Comparison of ENCODE assay signal across 8 cellular contexts in the genomic region with DNA sequence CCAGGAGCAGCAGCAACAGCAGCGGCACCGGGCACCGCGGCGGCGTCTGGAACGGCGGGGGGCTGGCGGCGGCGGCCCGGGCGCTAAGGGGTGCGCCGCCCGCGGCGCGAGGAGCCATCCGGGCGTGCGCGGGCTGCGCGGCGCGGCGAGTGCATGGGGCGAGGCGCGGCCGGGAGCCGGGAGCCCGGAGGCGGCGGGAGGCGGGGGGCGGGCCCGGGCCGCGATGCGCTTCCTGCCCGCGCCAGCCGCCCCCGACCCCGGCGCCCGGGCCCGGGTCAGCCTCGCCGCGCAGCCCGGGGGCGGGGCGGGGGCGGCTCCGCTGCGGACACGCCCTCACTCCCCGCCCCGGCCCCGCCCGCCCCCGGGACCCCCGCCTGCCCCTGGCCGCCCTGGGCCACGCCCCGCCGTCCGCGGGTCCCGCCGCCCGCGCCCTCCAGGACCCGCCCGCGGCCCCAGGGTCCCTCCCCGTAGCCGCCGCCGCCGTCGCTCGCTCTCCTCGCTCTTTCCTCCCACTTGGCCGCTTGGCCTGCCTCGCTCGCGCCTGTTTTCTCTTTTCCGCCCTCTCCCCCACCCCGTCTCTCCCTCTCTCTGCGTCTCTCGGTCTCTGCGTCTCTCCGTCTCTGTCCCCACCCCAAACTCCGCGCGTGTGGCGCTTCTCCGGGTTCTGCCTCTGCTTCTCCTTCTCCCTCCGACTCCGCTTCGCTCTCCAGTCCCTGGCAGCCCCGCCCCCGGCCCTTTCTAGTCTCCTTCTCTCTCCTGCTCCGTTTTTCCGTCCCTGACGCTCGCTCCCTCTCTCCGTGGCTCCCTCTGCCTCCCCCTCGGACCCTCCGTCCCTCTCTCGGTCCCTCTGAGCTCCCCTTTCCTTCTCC. TPM values are rescaled to one million over a fixed set of nuclear protein-coding genes. Genes with fewer than 3 reads are reported as not detected.
DNase-seq lines count a peak whose midpoint lies in the region; ATAC-seq and TF ChIP-seq lines count a peak whose summit lies in the region.

TSS of gene PLXND1 (minus strand) at position 155 of the 869 bp plus-strand sequence. CDS start at position 118, 37 bp downstream.

- peaks cover 0 to 21% (median 5%) of the 10 kb centered on the region in 4 donors for H3K4me1 Mint-ChIP-seq in CD4-positive, CD25-positive, alpha-beta regulatory T cell

- H3K4me1 ChIP-seq in CD4-positive, CD25-positive, alpha-beta regulatory T cell (ENCODE audit: control insufficient read depth, insufficient read depth, low read length, poor library complexity, severe bottlenecking) = peaks cover 16% of the 10 kb centered on the region
- H3K4me1 ChIP-seq in Peyer's patch (peaks cover 0 to 61% (median 16%) of the 10 kb centered on the region in 4 donors), heart right ventricle (peaks cover 15 to 78% (median 72%) of the 10 kb centered on the region in 9 donors), ovary (ENCODE audit: insufficient read depth) (peaks cover 11% of the 10 kb centered on the region)

- peak in 2 of 3 donors; percentile 16 to 38 for DNase-seq in CD4-positive, CD25-positive, alpha-beta regulatory T cell
- DNase-seq in Peyer's patch (peak in 2 of 3 donors; percentile 73), anterior cingulate cortex (lab: John Stamatoyannopoulos, UW) (peak in 49 of 58 donors; percentile 19 to 76 (median 54)), heart right ventricle (peak; percentile 83 to 87), ovary (peak in 4 of 5 donors; percentile 63 to 73 (median 70))

- H3K4me3 ChIP-seq in CD4-positive, CD25-positive, alpha-beta regulatory T cell (ENCODE audit: low read depth, low read length) = no peak within 1 kb of the TSS
- H3K4me3 ChIP-seq in Peyer's patch = peak within 1 kb of the TSS; percentile 52 to 76 (median 66)
- H3K4me3 ChIP-seq in heart right ventricle = peak within 1 kb of the TSS; percentile 62 to 91 (median 74)
- H3K4me3 ChIP-seq in ovary = peak within 1 kb of the TSS; percentile 50

- peaks cover 0 to 2% (median 0%) of the 10 kb centered on the region in 7 donors for H3K9me3 Mint-ChIP-seq in CD4-positive, CD25-positive, alpha-beta regulatory T cell

- H3K36me3 ChIP-seq in CD4-positive, CD25-positive, alpha-beta regulatory T cell (ENCODE audit: control insufficient read depth, insufficient read depth, low read length) = no peaks in the 10 kb centered on the region
- H3K36me3 ChIP-seq in Peyer's patch = no peaks in the 10 kb centered on the region
- peaks cover 0 to 12% (median 0%) of the 10 kb centered on the region in 9 donors for H3K36me3 ChIP-seq in heart right ventricle
- H3K36me3 ChIP-seq in ovary = no peaks in the 10 kb centered on the region

- peak within 1 kb of the TSS; percentile 86 to 95 (median 90) for H3K4me3 Mint-ChIP-seq in CD4-positive, CD25-positive, alpha-beta regulatory T cell

- 2% methylated on average over 42 to 112 of the region's 115 CpGs for WGBS in heart right ventricle, 2 donors
- WGBS in ovary, 3 donors = 1 to 3% (median 2%) methylated on average over 43 to 112 of the region's 115 CpGs

- TF ChIP-seq CTCF in Peyer's patch (IDR thresholded peaks at IDR 0.05) = no peak
- no peak for TF ChIP-seq CTCF in heart right ventricle (IDR thresholded peaks at IDR 0.05)
- TF ChIP-seq CTCF in ovary (IDR thresholded peaks at IDR 0.05) = no peak

- peak; percentile 17 to 18 for TF ChIP-seq POLR2A in Peyer's patch (IDR thresholded peaks at IDR 0.05)
- no peak for TF ChIP-seq POLR2A in ovary (IDR thresholded peaks at IDR 0.05)

- no peak for TF ChIP-seq EP300 in ovary (IDR thresholded peaks at IDR 0.05)

- no peak within 1 kb of the TSS for H3K27ac ChIP-seq in CD4-positive, CD25-positive, alpha-beta regulatory T cell (ENCODE audit: insufficient read depth, low read length, poor library complexity, severe bottlenecking)
- H3K27ac ChIP-seq in Peyer's patch (peak within 1 kb of the TSS; percentile 66 to 92 (median 84)), heart right ventricle (peak within 1 kb of the TSS; percentile 89 to 99 (median 94)), ovary (peak within 1 kb of the TSS; percentile 73 to 79)

- peak within 1 kb of the TSS; percentile 87 to 93 (median 91) for H3K27ac Mint-ChIP-seq in CD4-positive, CD25-positive, alpha-beta regulatory T cell

- no peaks in the 10 kb centered on the region for H3K9me3 ChIP-seq in CD4-positive, CD25-positive, alpha-beta regulatory T cell (ENCODE audit: control insufficient read depth in 2 of 2, low read length in 2 of 2)
- H3K9me3 ChIP-seq in Peyer's patch = no peaks in the 10 kb centered on the region
- H3K9me3 ChIP-seq in heart right ventricle = no peaks in the 10 kb centered on the region
- H3K9me3 ChIP-seq in ovary = no peaks in the 10 kb centered on the region

- peak; percentile 39 to 45 for ATAC-seq in CD4-positive, CD25-positive, alpha-beta regulatory T cell (ENCODE audit: low read depth in 2 of 2)
- ATAC-seq in HG02759 (IDR thresholded peaks at IDR 0.05; ENCODE audit: unreplicated experiment) (peak; percentile 41), heart right ventricle (peak; percentile 63 to 78 (median 68)), HG02852 (IDR thresholded peaks at IDR 0.05; ENCODE audit: unreplicated experiment) (no peak), HG03280 (IDR thresholded peaks at IDR 0.05; ENCODE audit: unreplicated experiment) (no peak)

- H3K36me3 Mint-ChIP-seq in CD4-positive, CD25-positive, alpha-beta regulatory T cell = no peaks in the 10 kb centered on the region

- intact Hi-C loops in heart right ventricle (cut with DNase I) (loop anchor here in 4 of 10 donors (5.0 kb wide), 1 partner anchor 114 kb away; no protein-coding TSS in a partner anchor), ovary (cut with DNase I) (loop anchor here in 3 of 4 donors (5.0 to 10.0 kb wide), 3 partner anchors 114 to 122 kb away; no protein-coding TSS in a partner anchor)

- peaks cover 53% of the 10 kb centered on the region for H3K27me3 Mint-ChIP-seq in CD4-positive, CD25-positive, alpha-beta regulatory T cell

- peaks cover 10% of the 10 kb centered on the region for H3K27me3 ChIP-seq in CD4-positive, CD25-positive, alpha-beta regulatory T cell (ENCODE audit: control insufficient read depth, insufficient read depth, low read length)
- H3K27me3 ChIP-seq in Peyer's patch (peaks cover 0 to 6% of the 10 kb centered on the region in 2 donors), heart right ventricle (peaks cover 0 to 18% (median 4%) of the 10 kb centered on the region in 7 donors), ovary (no peaks in the 10 kb centered on the region)

RNA-seq across cellular contexts. Expression of gene PLXND1, which starts in this region (rescaled TPM):
- 11.3 TPM for total RNA-seq in CD4-positive, CD25-positive, alpha-beta regulatory T cell
- polyA plus RNA-seq in CD4-positive, CD25-positive, alpha-beta regulatory T cell = under 1 TPM in 3 of 4 donors, not detected in 1; 0.48 to 0.88 (median 0.79) TPM
- 100 to 1,000 TPM in 1 of 4 donors, 10 to 100 TPM in 3; 13.1 to 305 (median 48.2) TPM for total RNA-seq in Peyer's patch
- 100 to 1,000 TPM in 1 of 10 donors, 10 to 100 TPM in 9; 40.9 to 106 (median 62.8) TPM for total RNA-seq in heart right ventricle
- 100 to 1,000 TPM in 1 of 2 donors, 10 to 100 TPM in 1; 71.2 to 169 TPM for polyA plus RNA-seq in heart right ventricle
- total RNA-seq in ovary = 100 to 1,000 TPM in 1 of 7 donors, 10 to 100 TPM in 6; 21.6 to 111 (median 57.1) TPM
- 100 to 1,000 TPM in 1 of 2 donors, 10 to 100 TPM in 1; 55.2 to 120 TPM for polyA plus RNA-seq in ovary

Comparison
In these comparisons a context has a peak if more than half of its experiments do, and no peak if none do; other contexts are left out.
1. RNA of gene PLXND1 (polyA plus RNA-seq): 71.2 to 169 TPM in heart right ventricle and 55.2 to 120 TPM in ovary; 0.48 to 0.88 TPM in CD4-positive, CD25-positive, alpha-beta regulatory T cell; every median in the first group is over 10 times any median in the second.
2. ATAC-seq: peak in CD4-positive, CD25-positive, alpha-beta regulatory T cell (2 of 2), HG02759 (single experiment) and heart right ventricle (8 of 8); none in HG02852 (single experiment) and HG03280 (single experiment).
3. DNase-seq: peak in every context shown above with its lines; median percentile 85 in heart right ventricle; 73 in Peyer's patch; 70 in ovary; 54 in anterior cingulate cortex; 27 in CD4-positive, CD25-positive, alpha-beta regulatory T cell.